Comparison of ENCODE assay signal across 20 cellular contexts in genomic region chr11:116680349-116681125, GRCh38.
A peak's percentile ranks its signal among the peaks of the same experiment; 100 is the strongest.
DNase-seq lines count a peak whose midpoint lies in the region; ATAC-seq, FAIRE-seq and TF ChIP-seq lines count a peak whose summit lies in the region.
"Had no signal": no experiment of that assay in that cellular context is flagged by ENCODE, and none has a peak within 500 bp of the region (broad histone marks: within the 10 kb centered on the region; RNA-seq: fewer than 3 reads in every experiment).

No MANE protein-coding gene starts in this region.

- no peak for TF ChIP-seq CTCF in HCT116 (IDR thresholded peaks at IDR 0.05 in 2 of 3, conservative IDR thresholded peaks at IDR 0.05 in 1 of 3; ENCODE audit: borderline replicate concordance in 1 of 3, insufficient read depth in 1 of 3, low read depth in 2 of 3, low read length in 2 of 3)
- 0 out of 2 replicates have a peak, but pooled peaks have one; percentile 30 for TF ChIP-seq CTCF in PC-9 (conservative IDR thresholded peaks at IDR 0.05)
- peak; percentile 21 for TF ChIP-seq CTCF in fibroblast of the aortic adventitia (IDR thresholded peaks at IDR 0.05; ENCODE audit: insufficient read depth, low read length)

- H3K4me1 ChIP-seq in HCT116 (ENCODE audit: control insufficient read depth in 1 of 2, insufficient read depth in 2 of 2, low read length in 2 of 2), result no peaks in the 10 kb centered on the region
- no peaks in the 10 kb centered on the region for H3K4me1 ChIP-seq in PC-9 (replicated peaks; ENCODE audit: insufficient read depth)
- H3K4me1 ChIP-seq: BE2C, HAP-1 had no signal

- no peak overlapping the region for H3K4me2 ChIP-seq in HCT116 (ENCODE audit: low read length)
- no peak overlapping the region for H3K4me2 ChIP-seq in PC-9
- H3K4me2 ChIP-seq: GM23338 had no signal

- H3K36me3 Mint-ChIP-seq in stimulated activated effector memory CD8-positive, alpha-beta T cell treated with anti-CD3 and anti-CD28 coated beads, Interleukin-12 subunit alpha, Interleukin-12 subunit beta, amount 100 ng/mL, for 72 hours, result no peaks in the 10 kb centered on the region

- H3K36me3 ChIP-seq in HCT116 (ENCODE audit: control insufficient read depth in 1 of 2, insufficient read depth in 2 of 2, low read length in 2 of 2) (no peaks in the 10 kb centered on the region), PC-9 (ENCODE audit: low read depth) (no peaks in the 10 kb centered on the region)
- H3K36me3 ChIP-seq: BE2C, HAP-1 had no signal

- DNase-seq in HCT116 (ENCODE audit: low read depth, low spot score), result no peak
- no peak for DNase-seq in PC-9
- DNase-seq in fibroblast of the aortic adventitia (ENCODE audit: low read depth), result no peak
- peak in 1 of 2 donors; percentile 37 for DNase-seq in stimulated activated effector memory CD8-positive, alpha-beta T cell treated with anti-CD3 and anti-CD28 coated beads, Interleukin-12 subunit alpha, Interleukin-12 subunit beta, amount 100 ng/mL, for 72 hours (ENCODE audit: low spot score in 2 of 2)
- DNase-seq in GM12891 (ENCODE audit: insufficient read length, low spot score), result no peak
- no peak for DNase-seq in stimulated activated CD8-positive, alpha-beta memory T cell treated with anti-CD3 and anti-CD28 coated beads, Interleukin-4, amount 100 ng/mL, for 48 hours
- DNase-seq: BE2C, EL, GF-D8, NCI-H1092, NCI-H146, NCI-H2029, NCI-H226, NCI-H510A treated with DMSO at 0.1 percent for 48 hours, NCI-H748 treated with DMSO at 0.1 percent for 48 hours, OCI-M1, Right ventricle myocardium superior had no signal

- H3K27me3 ChIP-seq in HCT116 (ENCODE audit: insufficient read depth, low read length), result peaks cover 4% of the 10 kb centered on the region; the same call in 1 of the 2 replicates
- H3K27me3 ChIP-seq in PC-9 (ENCODE audit: insufficient read depth, low read depth), result peaks cover 39% of the 10 kb centered on the region
- H3K27me3 ChIP-seq: BE2C had no signal

- no peaks in the 10 kb centered on the region for H3K9me3 Mint-ChIP-seq in stimulated activated effector memory CD8-positive, alpha-beta T cell treated with anti-CD3 and anti-CD28 coated beads, Interleukin-12 subunit alpha, Interleukin-12 subunit beta, amount 100 ng/mL, for 72 hours

- CTCF ChIA-PET in HCT116 (lab: Charles Lee), result no interaction called here
- CTCF ChIA-PET in PC-9 (lab: Charles Lee), result no interaction called here

- H3K4me1 Mint-ChIP-seq in stimulated activated effector memory CD8-positive, alpha-beta T cell treated with anti-CD3 and anti-CD28 coated beads, Interleukin-12 subunit alpha, Interleukin-12 subunit beta, amount 100 ng/mL, for 72 hours, result no peaks in the 10 kb centered on the region
- H3K4me1 Mint-ChIP-seq: GM23338 had no signal

- H3K79me2 ChIP-seq in HCT116 (ENCODE audit: insufficient read depth, low read length) (no peaks in the 10 kb centered on the region), PC-9 (ENCODE audit: low read depth) (no peaks in the 10 kb centered on the region)

- H3K9ac ChIP-seq in HCT116 (ENCODE audit: low read length), result no peak overlapping the region

- no peaks in the 10 kb centered on the region for H3F3A ChIP-seq in PC-9 (ENCODE audit: insufficient read depth, low read depth)

- TF ChIP-seq RAD21 in HCT116 (IDR thresholded peaks at IDR 0.05; ENCODE audit: low read depth), result no peak

- no peak for FAIRE-seq in GM12891 (lab: Jason Lieb, UNC)

- TF ChIP-seq POLR2A in HCT116 (IDR thresholded peaks at IDR 0.05; ENCODE audit: borderline replicate concordance, extremely low read depth, insufficient read depth, insufficient read length) (no peak), GM12891 (IDR thresholded peaks at IDR 0.05; ENCODE audit: low read depth, low read length) (no peak)

- H3K4me3 ChIP-seq in HCT116 (replicated peaks in 1 of 2; ENCODE audit: low read depth in 1 of 2, low read length in 2 of 2), result no peak overlapping the region
- no peak overlapping the region for H3K4me3 ChIP-seq in PC-9
- H3K4me3 ChIP-seq in fibroblast of the aortic adventitia (ENCODE audit: low read depth, low read length), result no peak overlapping the region
- H3K4me3 ChIP-seq: GM23338, HAP-1 had no signal

- no peak overlapping the region for H3K4me3 Mint-ChIP-seq in stimulated activated effector memory CD8-positive, alpha-beta T cell treated with anti-CD3 and anti-CD28 coated beads, Interleukin-12 subunit alpha, Interleukin-12 subunit beta, amount 100 ng/mL, for 72 hours
- H3K4me3 Mint-ChIP-seq: GM23338 had no signal

- 0 out of 2 replicates have a peak, but pooled peaks have one; percentile 42 for ATAC-seq in HCT116
- ATAC-seq in stimulated activated effector memory CD8-positive, alpha-beta T cell treated with anti-CD3 and anti-CD28 coated beads, Interleukin-12 subunit alpha, Interleukin-12 subunit beta, amount 100 ng/mL, for 72 hours, result peak; percentile 62
- no peak for ATAC-seq in GM21447 (IDR thresholded peaks at IDR 0.05; ENCODE audit: unreplicated experiment)
- ATAC-seq: GM23338 had no signal

- H4K20me1 ChIP-seq in HCT116 (ENCODE audit: insufficient read depth) (no peaks in the 10 kb centered on the region), PC-9 (ENCODE audit: insufficient read depth) (no peaks in the 10 kb centered on the region)

- H3K9me3 ChIP-seq in HCT116 (ENCODE audit: control insufficient read depth in 1 of 2, insufficient read depth in 1 of 2, low read depth in 1 of 2, low read length in 2 of 2), result no peaks in the 10 kb centered on the region
- H3K9me3 ChIP-seq in PC-9 (ENCODE audit: insufficient read depth, low read depth), result no peaks in the 10 kb centered on the region
- H3K9me3 ChIP-seq: BE2C, HAP-1 had no signal

- BruUV-seq in HCT116 (replicated peaks; lab: Mats Ljungman, UMichigan), result no TSS peak
- BruUV-seq in PC-9 (replicated peaks; lab: Mats Ljungman, UMichigan), result no TSS peak

- intact Hi-C loops in HCT116 (cut with micrococcal nuclease), result no loop called here
- intact Hi-C loops in PC-9 (cut with micrococcal nuclease; ENCODE audit: unreplicated experiment), result no loop called here

- H2AFZ ChIP-seq in HCT116 (ENCODE audit: low read depth, low read length, poor library complexity, severe bottlenecking) (no peak overlapping the region), PC-9 (no peak overlapping the region)
- H2AFZ ChIP-seq: GM23338 had no signal

- H3K9me2 ChIP-seq in HCT116 (ENCODE audit: insufficient read depth) (no peaks in the 10 kb centered on the region), PC-9 (ENCODE audit: insufficient read depth) (no peaks in the 10 kb centered on the region)

- H3K27ac Mint-ChIP-seq in stimulated activated effector memory CD8-positive, alpha-beta T cell treated with anti-CD3 and anti-CD28 coated beads, Interleukin-12 subunit alpha, Interleukin-12 subunit beta, amount 100 ng/mL, for 72 hours, result no peak overlapping the region
- H3K27ac Mint-ChIP-seq: GM23338 had no signal

- POLR2A ChIA-PET in HCT116 (lab: Charles Lee), result no interaction called here
- POLR2A ChIA-PET in PC-9 (lab: Charles Lee; ENCODE audit: unreplicated experiment), result no interaction called here

- RAD21 ChIA-PET in HCT116 (lab: Charles Lee; ENCODE audit: low non-redundant PET in 1 of 2, low total read pairs in 2 of 2, uncharacterized antibody in 2 of 2, unreplicated experiment in 2 of 2), result no interaction called here

- no peak overlapping the region for H3K27ac ChIP-seq in HCT116 (ENCODE audit: low read depth, low read length)
- H3K27ac ChIP-seq in PC-9, result no peak overlapping the region

TF ChIP-seq in HCT116, 20 proteins besides CTCF, POLR2A, EP300 and RAD21:
- TF ChIP-seq MAX (IDR thresholded peaks at IDR 0.05) (no peak), SRF (IDR thresholded peaks at IDR 0.05; ENCODE audit: low read depth) (no peak), ZNF274 (IDR thresholded peaks at IDR 0.05; ENCODE audit: low read depth, low read length) (no peak)
TF ChIP-seq in HCT116: peak in this region for 0.

TF ChIP-seq in GM12891, 5 proteins besides CTCF, POLR2A, EP300 and RAD21:
- TF ChIP-seq POU2F2 (IDR thresholded peaks at IDR 0.05; ENCODE audit: low read depth, low read length), result no peak
- no peak for TF ChIP-seq SPI1 (IDR thresholded peaks at IDR 0.05; ENCODE audit: low read depth, low read length)
- no peak for TF ChIP-seq POLR2AphosphoS5 (IDR thresholded peaks at IDR 0.05; ENCODE audit: low read depth, low read length)
- TF ChIP-seq TAF1 (IDR thresholded peaks at IDR 0.05; ENCODE audit: low read depth, low read length), result no peak
- TF ChIP-seq PAX5 (IDR thresholded peaks at IDR 0.05; ENCODE audit: insufficient read depth, low read length, severe bottlenecking), result no peak

Comparison
In these comparisons a context has a peak if more than half of its experiments do, and no peak if none do; other contexts are left out.
1. CTCF ChIP-seq: peak in PC-9 (single experiment) and fibroblast of the aortic adventitia (single experiment); none in HCT116 (0 of 3).